In the genomic region with DNA sequence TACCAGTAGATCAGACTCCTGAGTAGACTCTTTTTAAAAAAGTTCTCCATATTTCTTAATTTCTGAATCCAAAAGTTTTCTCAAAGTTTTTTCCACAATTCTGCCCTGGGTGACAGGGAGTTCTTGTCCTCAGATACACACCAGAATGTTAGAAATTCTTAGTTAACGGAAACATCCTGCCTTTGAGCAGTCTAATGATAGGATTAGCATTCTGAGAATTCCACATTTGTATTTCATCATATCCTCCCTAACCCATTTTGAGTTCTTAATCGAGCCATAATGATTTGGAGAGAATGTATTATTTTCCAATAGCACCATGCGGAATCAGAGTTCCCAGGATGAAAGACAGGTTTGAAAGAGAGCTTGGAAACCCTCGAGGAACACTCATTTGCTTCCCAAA, we compare ENCODE assay signal across 16 cellular contexts. TPM values are rescaled to one million over a fixed set of nuclear protein-coding genes. Genes with fewer than 3 reads are reported as not detected.
"Had no signal": no experiment of that assay in that cellular context is flagged by ENCODE, and none has a peak within 500 bp of the region (broad histone marks: within the 10 kb centered on the region; RNA-seq: fewer than 3 reads in every experiment).

No MANE protein-coding gene starts in this region.

- H3K27ac ChIP-seq: gastrocnemius medialis, suprapubic skin, WERI-Rb-1 had no signal

- H3K4me2 ChIP-seq: smooth muscle cell had no signal

- H3K27me3 ChIP-seq: gastrocnemius medialis, suprapubic skin had no signal

- H3K36me3 ChIP-seq: gastrocnemius medialis, heart right ventricle, suprapubic skin, WERI-Rb-1 had no signal

- H3K4me3 ChIP-seq: gastrocnemius medialis, heart right ventricle, smooth muscle cell, suprapubic skin had no signal

- DNase-seq: activated CD4-positive, alpha-beta T cell treated with anti-CD3 and anti-CD28 coated beads, Interleukin-2, amount 50 U/mL, for 48 hours; activated naive CD4-positive, alpha-beta T cell treated with Interleukin-2 at 50 U/mL for 16 hours; aorta; dermis blood vessel endothelial cell; effector memory CD8-positive, alpha-beta T cell; gastrocnemius medialis; heart right ventricle; mammary epithelial cell; nucleus accumbens; right cardiac atrium; T-helper 17 cell; WERI-Rb-1 had no signal

- H3K9me3 ChIP-seq: gastrocnemius medialis, suprapubic skin had no signal

- ATAC-seq: activated T-helper 17 cell treated with anti-CD3 and anti-CD28 coated beads, Interleukin-2, amount 50 U/mL, for 72 hours; effector memory CD8-positive, alpha-beta T cell; gastrocnemius medialis; heart right ventricle; left lobe of liver; right cardiac atrium; T-helper 17 cell had no signal

- H3K4me1 ChIP-seq: gastrocnemius medialis, suprapubic skin had no signal

RNA-seq across cellular contexts. Expression of a gene that starts 30.2 kb away (rescaled TPM):
- total RNA-seq: left lobe of liver had no signal
- polyA plus RNA-seq: smooth muscle cell had no signal
